ENCODE assay signal across 8 cellular contexts in genomic region chr12:104670439-104671406, GRCh38.
DNase-seq lines count a peak whose midpoint lies in the region; ATAC-seq lines count a peak whose summit lies in the region.

No MANE protein-coding gene starts in this region.

- peak overlapping the region; percentile 81 for H3K4me3 Mint-ChIP-seq in activated naive CD8-positive, alpha-beta T cell

- peaks cover 54% of the 10 kb centered on the region for H3K4me1 Mint-ChIP-seq in activated naive CD8-positive, alpha-beta T cell (ENCODE audit: low read depth)

- no peaks in the 10 kb centered on the region for H3K27me3 Mint-ChIP-seq in activated naive CD8-positive, alpha-beta T cell

- peak overlapping the region; percentile 96 for H3K27ac Mint-ChIP-seq in activated naive CD8-positive, alpha-beta T cell

- in situ Hi-C loops in ACHN (cut with HindIII; ENCODE audit: low pct_ligation_motif_present, low pct_unique_long_range_greater_than_20kb, low sequenced_read_pairs): no loop called here

- no peaks in the 10 kb centered on the region for H3K9me3 Mint-ChIP-seq in activated naive CD8-positive, alpha-beta T cell (ENCODE audit: low read depth)

- DNase-seq in ACHN (peak; percentile 62), mesenteric fat pad (ENCODE audit: low spot score) (peak; percentile 60), T-helper 9 cell (no peak), germinal center (ENCODE audit: low spot score) (no peak), OCI-M1 (lab: John Stamatoyannopoulos, UW) (no peak), SW 1271 (lab: John Stamatoyannopoulos, UW) (no peak)

- peak; percentile 5 for ATAC-seq in HG03457 (IDR thresholded peaks at IDR 0.05; ENCODE audit: unreplicated experiment)

- peaks cover 4% of the 10 kb centered on the region for H3K36me3 Mint-ChIP-seq in activated naive CD8-positive, alpha-beta T cell

Comparison
In these comparisons a context has a peak if more than half of its experiments do, and no peak if none do; other contexts are left out.
1. DNase-seq: peak in ACHN (single experiment) and mesenteric fat pad (single experiment); none in T-helper 9 cell (single experiment), germinal center (single experiment), OCI-M1 (single experiment) and SW 1271 (0 of 2).